1 cellular context compared by ENCODE assay signal in genomic region chr14:93832665-93833064, GRCh38.
TF ChIP-seq lines count a peak whose summit lies in the region.

No MANE protein-coding gene starts in this region.

TF ChIP-seq in GM23338, 12 proteins besides CTCF, POLR2A, EP300 and RAD21 (continued from another document):
- TF ChIP-seq ZNF462 (CRISPR knock-in tag; IDR thresholded peaks at IDR 0.05): no peak
